Comparison of ENCODE assay signal across 34 cellular contexts in the genomic region with DNA sequence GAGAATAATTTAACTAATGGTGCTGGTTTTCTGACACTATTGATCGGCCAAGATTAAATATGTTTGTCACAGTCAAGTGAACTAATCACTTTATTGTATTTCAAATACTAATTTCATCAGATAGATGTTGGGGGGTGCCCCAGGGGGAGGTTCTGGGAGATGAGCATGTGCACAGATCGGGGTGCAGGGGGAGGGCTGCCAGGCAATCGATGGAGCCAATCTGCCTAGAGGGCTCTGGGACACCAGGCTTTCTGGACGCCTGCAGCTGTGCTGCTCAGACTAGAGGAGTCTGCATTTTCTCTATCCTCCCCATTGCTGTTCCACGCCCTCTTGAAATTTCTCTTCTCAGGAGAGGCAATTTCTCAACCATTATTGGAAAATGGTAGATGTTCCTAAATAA.
"Had no signal": no experiment of that assay in that cellular context is flagged by ENCODE, and none has a peak within 500 bp of the region (broad histone marks: within the 10 kb centered on the region; RNA-seq: fewer than 3 reads in every experiment).

No MANE protein-coding gene starts in this region.

- H3K27ac Mint-ChIP-seq: activated CD4-positive, alpha-beta memory T cell treated with anti-CD3 and anti-CD28 coated beads, Interleukin-2, amount 10 ng/mL, durations not matched to agents 7 days and 5 days; activated CD4-positive, alpha-beta T cell treated with anti-CD3 and anti-CD28 coated beads for 36 hours; activated CD4-positive, alpha-beta T cell treated with anti-CD3 and anti-CD28 coated beads, Interleukin-2, amount 10 ng/mL, durations not matched to agents 7 days and 5 days; activated CD8-positive, alpha-beta memory T cell treated with anti-CD3 and anti-CD28 coated beads, Interleukin-2, amount 10 ng/mL, durations not matched to agents 7 days and 5 days; activated CD8-positive, alpha-beta T cell treated with anti-CD3 and anti-CD28 coated beads, Interleukin-2, amount 10 ng/mL, durations not matched to agents 7 days and 5 days; activated naive CD4-positive, alpha-beta T cell treated with anti-CD3 and anti-CD28 coated beads, Interleukin-2, amount 10 ng/mL, durations not matched to agents 7 days and 5 days; activated naive CD4-positive, alpha-beta T cell treated with anti-CD3 and anti-CD28 coated beads, Interleukin-2, amount 50 U/mL, for 24 hours; activated naive CD8-positive, alpha-beta T cell; activated T-cell treated with anti-CD3 and anti-CD28 coated beads, Interleukin-2, amount 50 U/mL, for 24 hours; activated T-helper 2 cell treated with anti-CD3 and anti-CD28 coated beads, Interferon-gamma antibody, Interleukin-2, Interleukin-4, amounts not matched to agents 10 μg/mL and 5 μg/mL and 100 μg/mL, durations not matched to agents 14 hours and 24 hours and 36 hours; T-helper 1 cell treated with Interleukin-12 subunit alpha and Interleukin-12 subunit beta and Interleukin-4 antibody, amounts not matched to agents 30 μg/mL and 1 μg/mL, for 36 hours; T-helper 2 cell treated with Interferon-gamma antibody and Interleukin-4, amounts not matched to agents 5 μg/mL and 100 μg/mL, for 36 hours; WTC11 had no signal

- DNase-seq: activated CD4-positive, alpha-beta memory T cell treated with anti-CD3 and anti-CD28 coated beads, Interleukin-2, amount 10 ng/mL, durations not matched to agents 7 days and 5 days; activated CD4-positive, alpha-beta T cell treated with anti-CD3 and anti-CD28 coated beads for 1 hour; activated CD4-positive, alpha-beta T cell treated with anti-CD3 and anti-CD28 coated beads for 36 hours; activated CD4-positive, alpha-beta T cell treated with anti-CD3 and anti-CD28 coated beads for 48 hours; activated CD4-positive, alpha-beta T cell treated with anti-CD3 and anti-CD28 coated beads, Interleukin-2, amount 10 ng/mL, durations not matched to agents 7 days and 5 days; activated CD4-positive, alpha-beta T cell treated with anti-CD3 and anti-CD28 coated beads, Interleukin-2, amount 50 U/mL, for 48 hours; activated CD4-positive, CD25-positive, alpha-beta regulatory T cell; activated CD8-positive, alpha-beta memory T cell treated with anti-CD3 and anti-CD28 coated beads for 24 hours; activated CD8-positive, alpha-beta memory T cell treated with anti-CD3 and anti-CD28 coated beads, Interleukin-2, amount 10 ng/mL, durations not matched to agents 7 days and 5 days; activated CD8-positive, alpha-beta memory T cell treated with anti-CD3 and anti-CD28 coated beads, Interleukin-2, amount 50 U/mL, for 48 hours; activated CD8-positive, alpha-beta T cell treated with anti-CD3 and anti-CD28 coated beads, Interleukin-2, amount 10 ng/mL, durations not matched to agents 7 days and 5 days; activated effector memory CD4-positive, alpha-beta T cell treated with Interleukin-2 at 50 U/mL for 16 hours; activated gamma-delta T cell; activated naive CD4-positive, alpha-beta T cell treated with anti-CD3 and anti-CD28 coated beads, Interleukin-2, amount 10 ng/mL, durations not matched to agents 7 days and 5 days; activated naive CD4-positive, alpha-beta T cell treated with Interleukin-2 at 50 U/mL for 16 hours; activated T-cell treated with anti-CD3 and anti-CD28 coated beads, Interleukin-2, amount 50 U/mL, for 24 hours; activated T-cell treated with anti-CD3 and anti-CD28 coated beads, Interleukin-2, amount 50 U/mL, for 48 hours; adrenal gland; amniotic stem cell; aorta; central memory CD4-positive, alpha-beta T cell; T-helper 1 cell; T-helper 2 cell; T-helper 9 cell had no signal

- H3K27ac ChIP-seq: adrenal gland, cardiac muscle cell, VCaP had no signal

- H3K4me3 Mint-ChIP-seq: activated CD4-positive, alpha-beta memory T cell treated with anti-CD3 and anti-CD28 coated beads, Interleukin-2, amount 10 ng/mL, durations not matched to agents 7 days and 5 days; activated CD4-positive, alpha-beta T cell treated with anti-CD3 and anti-CD28 coated beads for 36 hours; activated CD4-positive, alpha-beta T cell treated with anti-CD3 and anti-CD28 coated beads, Interleukin-2, amount 10 ng/mL, durations not matched to agents 7 days and 5 days; activated CD8-positive, alpha-beta memory T cell treated with anti-CD3 and anti-CD28 coated beads, Interleukin-2, amount 10 ng/mL, durations not matched to agents 7 days and 5 days; activated CD8-positive, alpha-beta T cell treated with anti-CD3 and anti-CD28 coated beads, Interleukin-2, amount 10 ng/mL, durations not matched to agents 7 days and 5 days; activated naive CD4-positive, alpha-beta T cell treated with anti-CD3 and anti-CD28 coated beads, Interleukin-2, amount 10 ng/mL, durations not matched to agents 7 days and 5 days; activated naive CD4-positive, alpha-beta T cell treated with anti-CD3 and anti-CD28 coated beads, Interleukin-2, amount 50 U/mL, for 24 hours; activated naive CD8-positive, alpha-beta T cell; activated T-cell treated with anti-CD3 and anti-CD28 coated beads, Interleukin-2, amount 50 U/mL, for 24 hours; brain; T-helper 1 cell treated with Interleukin-12 subunit alpha and Interleukin-12 subunit beta and Interleukin-4 antibody, amounts not matched to agents 30 μg/mL and 1 μg/mL, for 36 hours; T-helper 2 cell treated with Interferon-gamma antibody and Interleukin-4, amounts not matched to agents 5 μg/mL and 100 μg/mL, for 36 hours; WTC11 had no signal

- H3K27me3 ChIP-seq: adrenal gland, cardiac muscle cell had no signal

- H3K4me3 ChIP-seq: adrenal gland, cardiac muscle cell had no signal

- H3K9me3 Mint-ChIP-seq: activated CD4-positive, alpha-beta memory T cell treated with anti-CD3 and anti-CD28 coated beads, Interleukin-2, amount 10 ng/mL, durations not matched to agents 7 days and 5 days; activated CD4-positive, alpha-beta T cell treated with anti-CD3 and anti-CD28 coated beads, Interleukin-2, amount 10 ng/mL, durations not matched to agents 7 days and 5 days; activated naive CD4-positive, alpha-beta T cell treated with anti-CD3 and anti-CD28 coated beads, Interleukin-2, amount 10 ng/mL, durations not matched to agents 7 days and 5 days; activated naive CD4-positive, alpha-beta T cell treated with anti-CD3 and anti-CD28 coated beads, Interleukin-2, amount 50 U/mL, for 24 hours; activated T-cell treated with anti-CD3 and anti-CD28 coated beads, Interleukin-2, amount 50 U/mL, for 24 hours; activated T-helper 2 cell treated with anti-CD3 and anti-CD28 coated beads, Interferon-gamma antibody, Interleukin-2, Interleukin-4, amounts not matched to agents 10 μg/mL and 5 μg/mL and 100 μg/mL, durations not matched to agents 14 hours and 24 hours and 36 hours; T-helper 1 cell treated with Interleukin-12 subunit alpha and Interleukin-12 subunit beta and Interleukin-4 antibody, amounts not matched to agents 30 μg/mL and 1 μg/mL, for 36 hours; T-helper 2 cell treated with Interferon-gamma antibody and Interleukin-4, amounts not matched to agents 5 μg/mL and 100 μg/mL, for 36 hours; WTC11 had no signal

- H3K36me3 Mint-ChIP-seq: activated CD8-positive, alpha-beta memory T cell treated with anti-CD3 and anti-CD28 coated beads, Interleukin-2, amount 10 ng/mL, durations not matched to agents 7 days and 5 days; activated naive CD4-positive, alpha-beta T cell treated with anti-CD3 and anti-CD28 coated beads, Interleukin-2, amount 10 ng/mL, durations not matched to agents 7 days and 5 days; activated naive CD4-positive, alpha-beta T cell treated with anti-CD3 and anti-CD28 coated beads, Interleukin-2, amount 50 U/mL, for 24 hours; activated naive CD8-positive, alpha-beta T cell; brain; WTC11 had no signal

- ATAC-seq: activated CD4-positive, alpha-beta T cell treated with anti-CD3 and anti-CD28 coated beads for 36 hours; activated CD4-positive, CD25-positive, alpha-beta regulatory T cell treated with anti-CD3 and anti-CD28 coated beads, Interleukin-2, amount 50 U/mL, for 24 hours; activated CD8-positive, alpha-beta memory T cell treated with anti-CD3 and anti-CD28 coated beads, Interleukin-2, amount 10 ng/mL, durations not matched to agents 7 days and 5 days; activated CD8-positive, alpha-beta T cell treated with anti-CD3 and anti-CD28 coated beads, Interleukin-2, amount 10 ng/mL, durations not matched to agents 7 days and 5 days; WTC11 had no signal

- H3K4me1 Mint-ChIP-seq: activated CD4-positive, alpha-beta memory T cell treated with anti-CD3 and anti-CD28 coated beads, Interleukin-2, amount 10 ng/mL, durations not matched to agents 7 days and 5 days; activated CD4-positive, alpha-beta T cell treated with anti-CD3 and anti-CD28 coated beads for 36 hours; activated CD4-positive, alpha-beta T cell treated with anti-CD3 and anti-CD28 coated beads, Interleukin-2, amount 10 ng/mL, durations not matched to agents 7 days and 5 days; activated CD8-positive, alpha-beta memory T cell treated with anti-CD3 and anti-CD28 coated beads, Interleukin-2, amount 10 ng/mL, durations not matched to agents 7 days and 5 days; activated naive CD4-positive, alpha-beta T cell treated with anti-CD3 and anti-CD28 coated beads, Interleukin-2, amount 50 U/mL, for 24 hours had no signal

- H3K9me3 ChIP-seq: adrenal gland had no signal

- H3K27me3 Mint-ChIP-seq: activated CD4-positive, alpha-beta memory T cell treated with anti-CD3 and anti-CD28 coated beads, Interleukin-2, amount 10 ng/mL, durations not matched to agents 7 days and 5 days; activated CD4-positive, alpha-beta T cell treated with anti-CD3 and anti-CD28 coated beads, Interleukin-2, amount 10 ng/mL, durations not matched to agents 7 days and 5 days; activated naive CD4-positive, alpha-beta T cell treated with anti-CD3 and anti-CD28 coated beads, Interleukin-2, amount 50 U/mL, for 24 hours; activated T-cell treated with anti-CD3 and anti-CD28 coated beads, Interleukin-2, amount 50 U/mL, for 24 hours had no signal
